In the genomic region with DNA sequence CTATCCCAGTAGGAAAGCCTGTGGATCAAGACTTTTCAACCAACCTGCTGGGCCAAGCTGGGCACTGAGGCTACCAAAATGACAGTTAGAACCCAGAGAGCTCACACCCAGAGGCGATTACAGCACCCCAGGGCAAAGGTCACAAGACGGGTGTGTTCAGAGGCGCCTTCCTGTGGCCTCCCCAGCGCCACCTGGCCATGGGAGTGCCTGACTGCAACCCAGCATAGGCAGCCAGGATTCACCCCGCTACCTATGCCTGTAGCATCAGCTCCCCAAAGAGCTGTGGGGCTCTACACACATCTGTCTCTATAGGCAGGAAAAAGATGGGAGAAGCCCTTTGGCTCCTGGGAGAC, we compare ENCODE assay signal across 1 cellular context.
TF ChIP-seq lines count a peak whose summit lies in the region.

No MANE protein-coding gene starts in this region.

TF ChIP-seq in H1, 55 proteins besides CTCF, POLR2A, EP300 and RAD21 (continued from another document):
- TF ChIP-seq BACH1 (IDR thresholded peaks at IDR 0.05; ENCODE audit: low read length) (no peak), YY1 (IDR thresholded peaks at IDR 0.05; ENCODE audit: low read depth, low read length) (no peak), POLR2AphosphoS5 (IDR thresholded peaks at IDR 0.05; ENCODE audit: low read depth, low read length) (no peak), SAP30 (IDR thresholded peaks at IDR 0.05; ENCODE audit: insufficient read depth, insufficient replicate concordance, low read length) (no peak), PHF8 (conservative IDR thresholded peaks at IDR 0.05; ENCODE audit: low read depth, low read length) (no peak), CHD2 (IDR thresholded peaks at IDR 0.05; ENCODE audit: low read length) (no peak), SIX5 (IDR thresholded peaks at IDR 0.05; ENCODE audit: low read depth, low read length) (no peak), BRCA1 (IDR thresholded peaks at IDR 0.05; ENCODE audit: low read depth, low read length) (no peak), TEAD4 (IDR thresholded peaks at IDR 0.05; ENCODE audit: low read depth, low read length) (no peak), CBX8 (IDR thresholded peaks at IDR 0.05; ENCODE audit: borderline replicate concordance, low read depth, low read length) (no peak), SIRT6 (IDR thresholded peaks at IDR 0.05; ENCODE audit: low read length) (no peak), BCL11A (IDR thresholded peaks at IDR 0.05; ENCODE audit: low read depth in 2 of 2, low read length in 2 of 2) (no peak), KDM1A (IDR thresholded peaks at IDR 0.05; ENCODE audit: borderline replicate concordance, low read length) (no peak)
- TF ChIP-seq, protein P1, sequence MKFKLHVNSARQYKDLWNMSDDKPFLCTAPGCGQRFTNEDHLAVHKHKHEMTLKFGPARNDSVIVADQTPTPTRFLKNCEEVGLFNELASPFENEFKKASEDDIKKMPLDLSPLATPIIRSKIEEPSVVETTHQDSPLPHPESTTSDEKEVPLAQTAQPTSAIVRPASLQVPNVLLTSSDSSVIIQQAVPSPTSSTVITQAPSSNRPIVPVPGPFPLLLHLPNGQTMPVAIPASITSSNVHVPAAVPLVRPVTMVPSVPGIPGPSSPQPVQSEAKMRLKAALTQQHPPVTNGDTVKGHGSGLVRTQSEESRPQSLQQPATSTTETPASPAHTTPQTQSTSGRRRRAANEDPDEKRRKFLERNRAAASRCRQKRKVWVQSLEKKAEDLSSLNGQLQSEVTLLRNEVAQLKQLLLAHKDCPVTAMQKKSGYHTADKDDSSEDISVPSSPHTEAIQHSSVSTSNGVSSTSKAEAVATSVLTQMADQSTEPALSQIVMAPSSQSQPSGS (IDR thresholded peaks at IDR 0.05; ENCODE audit: low read length) = no peak
